In the genomic region with DNA sequence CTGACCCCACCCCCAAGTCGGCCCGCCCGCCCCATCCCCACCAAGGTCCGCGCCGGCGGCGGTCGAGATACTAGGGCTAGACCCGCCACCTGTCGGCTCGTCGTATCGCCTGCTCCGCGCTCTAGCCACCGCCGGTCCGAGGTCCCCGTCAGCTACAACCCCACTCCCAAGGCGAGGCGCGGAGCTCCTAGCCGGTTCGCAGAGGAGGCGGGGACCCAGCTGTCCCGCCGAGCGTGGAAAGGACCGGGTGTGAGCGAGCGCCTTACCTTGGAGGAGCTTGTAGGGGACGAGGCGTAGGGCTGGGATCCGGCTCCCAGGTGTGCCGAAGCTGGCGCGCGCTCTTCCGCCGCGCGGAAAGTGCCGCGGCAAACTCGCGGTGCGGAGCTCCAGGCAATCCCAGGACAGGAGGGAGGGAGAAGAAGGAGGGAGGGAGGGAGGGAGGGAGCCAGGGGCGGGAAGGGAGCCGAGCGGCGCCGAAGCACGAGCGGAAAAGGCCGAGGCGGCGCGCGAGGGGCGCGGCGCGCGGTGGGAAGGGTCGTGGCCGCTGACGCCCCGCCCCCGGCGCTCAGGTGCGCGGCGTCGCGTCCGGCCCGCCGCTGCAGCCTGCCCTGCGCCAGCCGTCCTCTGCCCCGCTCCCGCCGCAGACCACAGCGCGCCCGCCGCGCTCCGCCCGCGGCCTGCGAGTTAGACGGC, we compare ENCODE assay signal across 7 cellular contexts. TPM values are rescaled to one million over a fixed set of nuclear protein-coding genes. Genes with fewer than 3 reads are reported as not detected.
DNase-seq lines count a peak whose midpoint lies in the region; ATAC-seq, FAIRE-seq and TF ChIP-seq lines count a peak whose summit lies in the region.

A gene with protein sequence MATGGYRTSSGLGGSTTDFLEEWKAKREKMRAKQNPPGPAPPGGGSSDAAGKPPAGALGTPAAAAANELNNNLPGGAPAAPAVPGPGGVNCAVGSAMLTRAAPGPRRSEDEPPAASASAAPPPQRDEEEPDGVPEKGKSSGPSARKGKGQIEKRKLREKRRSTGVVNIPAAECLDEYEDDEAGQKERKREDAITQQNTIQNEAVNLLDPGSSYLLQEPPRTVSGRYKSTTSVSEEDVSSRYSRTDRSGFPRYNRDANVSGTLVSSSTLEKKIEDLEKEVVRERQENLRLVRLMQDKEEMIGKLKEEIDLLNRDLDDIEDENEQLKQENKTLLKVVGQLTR (minus strand): TSS at position 359 of the 693 bp plus-strand sequence. CDS start 720 bp downstream, outside the sequence.

- H3F3A ChIP-seq in GM23248 (ENCODE audit: insufficient read depth) = peaks cover 39% of the 10 kb centered on the region

- H3K4me3 ChIP-seq in GM23248 (peak within 1 kb of the TSS; percentile 84), RWPE2 (ENCODE audit: severe bottlenecking) (peak within 1 kb of the TSS; percentile 94), keratinocyte (ENCODE audit: control insufficient read depth in 2 of 3, extremely low read depth in 1 of 3, insufficient read depth in 2 of 3, low read depth in 1 of 3, low read length in 3 of 3) (peak within 1 kb of the TSS; percentile 80 to 97 (median 92))

- H3K27me3 ChIP-seq in GM23248 (replicated peaks; ENCODE audit: insufficient read depth) (no peaks in the 10 kb centered on the region), RWPE2 (ENCODE audit: insufficient read depth, poor library complexity, severe bottlenecking) (no peaks in the 10 kb centered on the region), keratinocyte (ENCODE audit: control insufficient read depth, extremely low read depth, insufficient read depth, low read length) (no peaks in the 10 kb centered on the region)

- H2AFZ ChIP-seq in GM23248 (peak within 1 kb of the TSS; percentile 76), keratinocyte (ENCODE audit: control insufficient read depth, low read length) (peak within 1 kb of the TSS; percentile 83)

- dilution Hi-C loops in keratinocyte (cut with MboI; ENCODE audit: extremely low pct_ligation_motif_present, low sequenced_read_pairs) = no loop called here

- peaks cover 33% of the 10 kb centered on the region for H3K4me1 ChIP-seq in GM23248 (ENCODE audit: insufficient read depth)
- peaks cover 28% of the 10 kb centered on the region for H3K4me1 ChIP-seq in RWPE2 (ENCODE audit: insufficient read depth, poor library complexity, severe bottlenecking)
- H3K4me1 ChIP-seq in keratinocyte (ENCODE audit: control insufficient read depth, extremely low read depth, insufficient read depth, low read length) = peaks cover 34% of the 10 kb centered on the region

- H3K79me2 ChIP-seq in GM23248 (ENCODE audit: insufficient read depth) (peaks cover 51% of the 10 kb centered on the region), keratinocyte (ENCODE audit: control insufficient read depth, insufficient read depth, low read length) (peaks cover 45% of the 10 kb centered on the region)

- TF ChIP-seq CTCF in GM12874 (IDR thresholded peaks at IDR 0.05; ENCODE audit: insufficient read depth, low read depth, low read length) = peak; percentile 27
- peak; percentile 45 for TF ChIP-seq CTCF in RWPE2 (IDR thresholded peaks at IDR 0.05; ENCODE audit: poor library complexity, severe bottlenecking)
- TF ChIP-seq CTCF in keratinocyte (optimal IDR thresholded peaks at IDR 0.05 in 1 of 3, IDR thresholded peaks at IDR 0.05 in 1 of 3, conservative IDR thresholded peaks at IDR 0.05 in 1 of 3; ENCODE audit: extremely low read depth in 1 of 3, insufficient read depth in 2 of 3, low read length in 3 of 3) = peak in 2 of 3 experiments; percentile 25 to 64

- H3K27ac ChIP-seq in GM23248 (peak within 1 kb of the TSS; percentile 100), KOPT-K1 (ENCODE audit: low read depth, low read length, poor library complexity, severe bottlenecking) (peak within 1 kb of the TSS; percentile 55), RWPE2 (ENCODE audit: poor library complexity, severe bottlenecking) (peak within 1 kb of the TSS; percentile 97), caudate nucleus (ENCODE audit: low read depth, low read length) (peak within 1 kb of the TSS; percentile 52), keratinocyte (ENCODE audit: control insufficient read depth, insufficient read depth, low read length) (peak within 1 kb of the TSS; percentile 99)

- no peaks in the 10 kb centered on the region for H3K9me3 ChIP-seq in GM23248 (ENCODE audit: low read depth)
- H3K9me3 ChIP-seq in KOPT-K1 (ENCODE audit: insufficient read depth, low read length, poor library complexity, severe bottlenecking) = no peaks in the 10 kb centered on the region
- H3K9me3 ChIP-seq in RWPE2 (ENCODE audit: severe bottlenecking) = no peaks in the 10 kb centered on the region
- no peaks in the 10 kb centered on the region for H3K9me3 ChIP-seq in keratinocyte (ENCODE audit: control insufficient read depth, low read depth, low read length)

- 1% methylated on average over 74 to 79 of the region's 94 CpGs for WGBS in GM23248 (ENCODE audit: low coverage in 1 of 2, low lambda C conversion rate in 2 of 2, missing lambda C conversion rate in 2 of 2), 2 experiments

- no peak for FAIRE-seq in keratinocyte (lab: Jason Lieb, UNC)

- H4K20me1 ChIP-seq in GM23248 (ENCODE audit: insufficient read depth) = no peaks in the 10 kb centered on the region
- no peaks in the 10 kb centered on the region for H4K20me1 ChIP-seq in keratinocyte (ENCODE audit: control insufficient read depth, extremely low read depth, insufficient read depth, low read length)

- in situ Hi-C loops in GM23248 (cut with MboI) = no loop called here

- no peaks in the 10 kb centered on the region for H3K9me1 ChIP-seq in keratinocyte (ENCODE audit: control insufficient read depth, extremely low read depth, insufficient read depth, low read length)

- H3K4me2 ChIP-seq in GM23248 (ENCODE audit: unreplicated experiment) (peak within 1 kb of the TSS; percentile 93), keratinocyte (ENCODE audit: control insufficient read depth, extremely low read depth, insufficient read depth, low read depth, low read length) (peak within 1 kb of the TSS; percentile 91)

- no peaks in the 10 kb centered on the region; the same call in 1 of the 2 replicates for H3K36me3 ChIP-seq in GM23248 (ENCODE audit: low read depth)
- H3K36me3 ChIP-seq in KOPT-K1 (ENCODE audit: insufficient read depth, low read length) = no peaks in the 10 kb centered on the region
- peaks cover 7% of the 10 kb centered on the region; the same call in 1 of the 2 replicates for H3K36me3 ChIP-seq in RWPE2 (ENCODE audit: low read depth)
- H3K36me3 ChIP-seq in keratinocyte (ENCODE audit: control insufficient read depth in 2 of 2, extremely low read depth in 1 of 2, insufficient read depth in 2 of 2, low read length in 2 of 2) = peaks cover 0 to 2% of the 10 kb centered on the region in 2 experiments

- DNase-seq in GM23248 (peak; percentile 84), RWPE2 (ENCODE audit: low spot score) (peak; percentile 85), caudate nucleus (lab: John Stamatoyannopoulos, UW) (peak in 12 of 61 donors; percentile 8 to 62 (median 30)), keratinocyte (ENCODE audit: low read depth, low spot score) (no peak)
- DNase-seq in stimulated activated CD4-positive, alpha-beta T cell treated with anti-CD3 and anti-CD28 coated beads, Interleukin-15, amount 100 ng/mL, for 24 hours = peak; percentile 47

- peak; percentile 46 for ATAC-seq in RWPE2 (ENCODE audit: low read depth)

- peak within 1 kb of the TSS; percentile 98 for H3K9ac ChIP-seq in GM23248
- peak within 1 kb of the TSS; percentile 94 for H3K9ac ChIP-seq in keratinocyte (ENCODE audit: control insufficient read depth, extremely low read depth, insufficient read depth, low read length)

- no peaks in the 10 kb centered on the region for H3K9me2 ChIP-seq in GM23248 (ENCODE audit: insufficient read depth)

RNA-seq across cellular contexts. Expression of the gene that starts here (rescaled TPM):
- total RNA-seq in GM23248 (2014; rRNA removed; shearing (Covaris generic)) = 53.2 and 62.6 TPM in 2 replicates
- 53.9 and 54.4 TPM in 2 replicates for polyA plus RNA-seq in GM23248 (2016; fragmentation: Nextera tagmentation; extraction: Ambion mirVana)
- 16.3 to 41.1 TPM (median 23.4 TPM) in 3 replicates for polyA plus RNA-seq in keratinocyte
- polyA plus RNA-seq in keratinocyte (2011; ENCODE audit: low read depth) = 437 TPM
- polyA plus RNA-seq in keratinocyte (2011; cell fraction: cytosol; rRNA removed) = 12.6 and 20.6 TPM in 2 replicates
- 44.6 and 61.7 TPM in 2 replicates for polyA plus RNA-seq in keratinocyte (2011; cell fraction: nucleus; rRNA removed)
- 35.6 and 56.4 TPM in 2 replicates for polyA plus RNA-seq in keratinocyte (2012; ENCODE audit: low replicate concordance)
- polyA minus RNA-seq in keratinocyte = 4.4 to 26.8 TPM (median 10.9 TPM) in 3 replicates
- polyA minus RNA-seq in keratinocyte (2011; cell fraction: cytosol; rRNA and poly(A)+ RNA removed) = 44.3 TPM
- polyA minus RNA-seq in keratinocyte (2011; cell fraction: nucleus; rRNA and poly(A)+ RNA removed) = 36.2 and 73.8 TPM in 2 replicates
